ENCODE assay signal across 8 cellular contexts in the genomic region with DNA sequence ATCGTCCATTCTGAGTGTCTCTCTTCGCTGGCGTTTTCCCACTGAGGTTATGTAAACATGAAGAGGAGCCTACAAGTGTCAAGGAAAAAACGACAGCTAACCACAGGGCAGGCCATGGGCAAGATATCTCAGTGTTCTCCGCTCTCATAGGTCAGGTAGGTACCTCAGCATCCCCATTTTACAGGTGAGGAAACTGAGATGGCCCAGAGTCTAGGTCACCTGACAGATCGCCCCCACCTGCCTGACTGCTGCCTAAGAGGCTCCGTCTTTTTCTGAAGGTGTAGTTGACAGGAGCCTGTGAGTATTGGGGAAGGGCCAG. TPM values are rescaled to one million over a fixed set of nuclear protein-coding genes. Genes with fewer than 3 reads are reported as not detected.
DNase-seq lines count a peak whose midpoint lies in the region; ATAC-seq, FAIRE-seq and TF ChIP-seq lines count a peak whose summit lies in the region.

No MANE protein-coding gene starts in this region.

- H3K27ac ChIP-seq in SU-DHL-6 (ENCODE audit: low read depth, low read length) (peak overlapping the region; percentile 8), gastrocnemius medialis (peak overlapping the region; percentile 98 to 100 (median 98))

- no peaks in the 10 kb centered on the region for H3K9me2 ChIP-seq in SU-DHL-6 (replicated peaks; ENCODE audit: insufficient read depth, low read length)

- peak; percentile 71 for FAIRE-seq in GM19239 (lab: Jason Lieb, UNC)

- intact Hi-C loops in gastrocnemius medialis (cut with DNase I; ENCODE audit: low total_unique reads) = loop anchor here (1.0 kb wide), 1 partner anchor 346 kb away; no protein-coding TSS in a partner anchor

- TF ChIP-seq CTCF in SU-DHL-6 (IDR thresholded peaks at IDR 0.05; ENCODE audit: insufficient read depth, low read length, poor library complexity, severe bottlenecking) (no peak), fibroblast of the aortic adventitia (IDR thresholded peaks at IDR 0.05; ENCODE audit: insufficient read depth, low read length) (no peak), gastrocnemius medialis (IDR thresholded peaks at IDR 0.05 in 4 of 5, conservative IDR thresholded peaks at IDR 0.05 in 1 of 5) (no peak)

- H4K20me1 ChIP-seq in SU-DHL-6 (ENCODE audit: low read depth, low read length) = no peaks in the 10 kb centered on the region

- H3K79me2 ChIP-seq in SU-DHL-6 (ENCODE audit: insufficient read depth, low read length) = peaks cover 23% of the 10 kb centered on the region; the same call in 1 of the 2 replicates

- peak overlapping the region; percentile 82 for H3K9ac ChIP-seq in SU-DHL-6 (ENCODE audit: low read length)

- TF ChIP-seq POLR2A in gastrocnemius medialis (IDR thresholded peaks at IDR 0.05) = no peak

- H3F3A ChIP-seq in SU-DHL-6 (ENCODE audit: insufficient read depth) = peaks cover 9% of the 10 kb centered on the region

- H3K9me3 ChIP-seq in SU-DHL-6 (ENCODE audit: insufficient read depth, low read length) (no peaks in the 10 kb centered on the region; the same call in 1 of the 2 replicates), gastrocnemius medialis (no peaks in the 10 kb centered on the region)

- peak overlapping the region; percentile 49 for H3K4me3 ChIP-seq in SU-DHL-6 (ENCODE audit: insufficient read depth, low read length, poor library complexity, severe bottlenecking)
- H3K4me3 ChIP-seq in fibroblast of the aortic adventitia (ENCODE audit: low read depth, low read length) = peak overlapping the region; percentile 77
- peak overlapping the region; percentile 81 to 99 (median 93) for H3K4me3 ChIP-seq in gastrocnemius medialis

- H3K27me3 ChIP-seq in SU-DHL-6 (ENCODE audit: low read length) (no peaks in the 10 kb centered on the region), gastrocnemius medialis (no peaks in the 10 kb centered on the region)

- peak; percentile 0 to 2 for ATAC-seq in gastrocnemius medialis
- ATAC-seq in GM21529 (IDR thresholded peaks at IDR 0.05; ENCODE audit: unreplicated experiment) = no peak
- ATAC-seq in GM19324 (IDR thresholded peaks at IDR 0.05; ENCODE audit: low FRiP score, unreplicated experiment) = no peak

- H3K4me2 ChIP-seq in SU-DHL-6 (ENCODE audit: low read depth, low read length, poor library complexity, severe bottlenecking) = peak overlapping the region; percentile 80

- in situ Hi-C loops in gastrocnemius medialis (cut with MboI; ENCODE audit: low sequenced_read_pairs in 4 of 4) = loop anchor here in 3 of 4 donors (10.0 to 25.0 kb wide), 3 partner anchors 183 to 346 kb away; a partner anchor contains a TSS

- peak overlapping the region; percentile 73 for H2AFZ ChIP-seq in SU-DHL-6 (ENCODE audit: low read depth, low read length, severe bottlenecking)

- DNase-seq in GM19239 (ENCODE audit: insufficient read length, low spot score) = no peak
- no peak for DNase-seq in fibroblast of the aortic adventitia (ENCODE audit: low read depth)
- DNase-seq in gastrocnemius medialis = no peak
- DNase-seq in medulla oblongata (ENCODE audit: extremely low spot score) = no peak
- no peak for DNase-seq in NAMALWA (ENCODE audit: low spot score)

- H3K36me3 ChIP-seq in SU-DHL-6 (ENCODE audit: low read length) (peaks cover 3% of the 10 kb centered on the region; the same call in 1 of the 2 replicates), gastrocnemius medialis (peaks cover 0 to 13% of the 10 kb centered on the region in 2 donors)

- H3K4me1 ChIP-seq in gastrocnemius medialis = peaks cover 24 to 32% of the 10 kb centered on the region in 2 donors

RNA-seq across cellular contexts. Expression of a gene that starts 0.8 kb away (rescaled TPM):
- total RNA-seq in fibroblast of the aortic adventitia (ENCODE audit: low replicate concordance) (51.2 and 66.8 TPM in 2 replicates), gastrocnemius medialis (100 to 1,000 TPM; 117 to 139 (median 125) TPM)

RNA-seq across cellular contexts. Expression of a gene that starts 11.9 kb away (rescaled TPM):
- 8.0 and 10.2 TPM in 2 replicates for total RNA-seq in fibroblast of the aortic adventitia (ENCODE audit: low replicate concordance)
- total RNA-seq in gastrocnemius medialis = 10 to 100 TPM in 1 of 4 donors, 1 to 10 TPM in 3; 7.9 to 14.6 (median 9.8) TPM

RNA-seq across cellular contexts. Expression of a gene that starts 17.4 kb away (rescaled TPM):
- 18.1 and 29.8 TPM in 2 replicates for total RNA-seq in fibroblast of the aortic adventitia (ENCODE audit: low replicate concordance)
- 1 to 10 TPM; 1.8 to 3.1 (median 2.1) TPM for total RNA-seq in gastrocnemius medialis

RNA-seq across cellular contexts. Expression of a gene that starts 20.8 kb away (rescaled TPM):
- 14.8 and 39.5 TPM in 2 replicates for total RNA-seq in fibroblast of the aortic adventitia (ENCODE audit: low replicate concordance)
- 10 to 100 TPM in 3 of 4 donors, 1 to 10 TPM in 1; 8.7 to 14.1 (median 11.9) TPM for total RNA-seq in gastrocnemius medialis

RNA-seq across cellular contexts. Expression of a gene that starts 39.2 kb away (rescaled TPM):
- total RNA-seq in fibroblast of the aortic adventitia (ENCODE audit: low replicate concordance) (not detected in 2 replicates), gastrocnemius medialis (under 1 TPM in 2 of 4 donors, not detected in 2; 0.15 to 0.24 TPM)

Comparison
In these comparisons a context has a peak if more than half of its experiments do, and no peak if none do; other contexts are left out.
1. ATAC-seq: peak in gastrocnemius medialis (2 of 2); none in GM21529 (single experiment) and GM19324 (single experiment).
2. Peak in every context shown above with its lines, with median percentiles within 50 percentile points of each other: H3K4me3 ChIP-seq.